33 cellular contexts compared by ENCODE assay signal in genomic region chr2:177131858-177132257, GRCh38.
"Had no signal": no experiment of that assay in that cellular context is flagged by ENCODE, and none has a peak within 500 bp of the region (broad histone marks: within the 10 kb centered on the region; RNA-seq: fewer than 3 reads in every experiment).

No MANE protein-coding gene starts in this region.

- ATAC-seq: activated CD8-positive, alpha-beta T cell treated with anti-CD3 and anti-CD28 coated beads for 36 hours; activated T-cell treated with anti-CD3 and anti-CD28 coated beads, Interleukin-2, amount 50 U/mL, for 4 hours; activated T-cell treated with anti-CD3 and anti-CD28 coated beads, Interleukin-2, amount 50 U/mL, for 72 hours; activated T-helper 17 cell treated with anti-CD3 and anti-CD28 coated beads, Interleukin-2, amount 50 U/mL, for 72 hours; body of pancreas had no signal

- FAIRE-seq: astrocyte, TTC549 had no signal

- H3K4me3 ChIP-seq: adrenal gland, body of pancreas, breast epithelium had no signal

- H3K4me1 ChIP-seq: adrenal gland, body of pancreas, breast epithelium had no signal

- H3K27ac ChIP-seq: adrenal gland, body of pancreas, brain microvascular endothelial cell, breast epithelium, VCaP had no signal

- H3K27me3 ChIP-seq: adrenal gland, body of pancreas, brain microvascular endothelial cell, breast epithelium had no signal

- H3K36me3 ChIP-seq: adrenal gland, brain microvascular endothelial cell, breast epithelium had no signal

- DNase-seq: activated B cell treated with CpG ODN at 0.5 μM for 24 hours; activated CD4-positive, alpha-beta memory T cell treated with anti-CD3 and anti-CD28 coated beads for 36 hours; activated CD4-positive, alpha-beta T cell treated with anti-CD3 and anti-CD28 coated beads for 4 hours; activated CD4-positive, alpha-beta T cell treated with anti-CD3 and anti-CD28 coated beads, Interleukin-2, amount 10 ng/mL, durations not matched to agents 24 days and 14 days; activated CD4-positive, alpha-beta T cell treated with anti-CD3 and anti-CD28 coated beads, Interleukin-2, amount 50 U/mL, for 1 hour; activated CD4-positive, alpha-beta T cell treated with anti-CD3 and anti-CD28 coated beads, Interleukin-2, amount 50 U/mL, for 4 hours; activated CD4-positive, CD25-positive, alpha-beta regulatory T cell treated with anti-CD3 and anti-CD28 coated beads, Interleukin-2, amount 50 U/mL, for 72 hours; activated CD8-positive, alpha-beta memory T cell treated with anti-CD3 and anti-CD28 coated beads, Interleukin-2, amount 50 U/mL, for 4 hours; activated CD8-positive, alpha-beta T cell treated with anti-CD3 and anti-CD28 coated beads for 36 hours; activated effector memory CD4-positive, alpha-beta T cell treated with anti-CD3 and anti-CD28 coated beads, Interleukin-2, amount 50 U/mL, for 16 hours; activated gamma-delta T cell treated with Interleukin-2 at 50 U/mL for 16 hours; activated naive CD4-positive, alpha-beta T cell; activated naive CD4-positive, alpha-beta T cell treated with anti-CD3 and anti-CD28 coated beads for 36 hours; activated naive CD4-positive, alpha-beta T cell treated with anti-CD3 and anti-CD28 coated beads, Interleukin-2, amount 50 U/mL, for 16 hours; activated naive CD8-positive, alpha-beta T cell treated with anti-CD3 and anti-CD28 coated beads for 36 hours; activated T-cell treated with anti-CD3 and anti-CD28 coated beads for 4 hours; activated T-cell treated with anti-CD3 and anti-CD28 coated beads, Interleukin-2, amount 50 U/mL, for 1 hour; activated T-cell treated with anti-CD3 and anti-CD28 coated beads, Interleukin-2, amount 50 U/mL, for 4 hours; activated T-cell treated with anti-CD3 and anti-CD28 coated beads, Interleukin-2, amount 50 U/mL, for 72 hours; adrenal gland; amniotic stem cell; aorta; body of pancreas; brain microvascular endothelial cell; central memory CD4-positive, alpha-beta T cell; T-helper 1 cell; T-helper 2 cell; T-helper 9 cell had no signal

- H3K9me3 ChIP-seq: adrenal gland, body of pancreas, breast epithelium had no signal
